Comparison of ENCODE assay signal across 8 cellular contexts in genomic region chr3:50192689-50193141, GRCh38. TPM values are rescaled to one million over a fixed set of nuclear protein-coding genes. Genes with fewer than 3 reads are reported as not detected.
DNase-seq lines count a peak whose midpoint lies in the region; ATAC-seq, FAIRE-seq and TF ChIP-seq lines count a peak whose summit lies in the region.

No MANE protein-coding gene starts in this region.

- FAIRE-seq in GM12891 (lab: Jason Lieb, UNC): peak; percentile 88

- no peak overlapping the region for H2BK5ac ChIP-seq in mesenchymal stem cell (ENCODE audit: low read depth, low read length, poor library complexity, severe bottlenecking)

- no peak overlapping the region for H2BK120ac ChIP-seq in mesenchymal stem cell (ENCODE audit: low read depth, low read length)

- H4K8ac ChIP-seq in mesenchymal stem cell (ENCODE audit: low read length): no peak overlapping the region

- no peak overlapping the region for H2AFZ ChIP-seq in mesenchymal stem cell (ENCODE audit: low read depth, low read length)

- no peak overlapping the region for H3K4me2 ChIP-seq in mesenchymal stem cell (ENCODE audit: low read length, poor library complexity, severe bottlenecking)

- no peak overlapping the region for H3K27ac Mint-ChIP-seq in activated CD8-positive, alpha-beta T cell treated with anti-CD3 and anti-CD28 coated beads, Interleukin-2, amount 10 ng/mL, durations not matched to agents 7 days and 5 days

- H3K4me1 Mint-ChIP-seq in activated CD8-positive, alpha-beta T cell treated with anti-CD3 and anti-CD28 coated beads, Interleukin-2, amount 10 ng/mL, durations not matched to agents 7 days and 5 days (ENCODE audit: low read depth): peaks cover 16% of the 10 kb centered on the region

- ATAC-seq in activated CD8-positive, alpha-beta T cell treated with anti-CD3 and anti-CD28 coated beads, Interleukin-2, amount 10 ng/mL, durations not matched to agents 7 days and 5 days: peak; percentile 45

- no peaks in the 10 kb centered on the region for H3K36me3 Mint-ChIP-seq in activated CD8-positive, alpha-beta T cell treated with anti-CD3 and anti-CD28 coated beads, Interleukin-2, amount 10 ng/mL, durations not matched to agents 7 days and 5 days (ENCODE audit: low read depth)

- H3K79me1 ChIP-seq in mesenchymal stem cell (replicated peaks; ENCODE audit: low read length, poor library complexity, severe bottlenecking): no peaks in the 10 kb centered on the region

- WGBS in mesenchymal stem cell: 42% methylated on average over 21 of the region's 21 CpGs

- no peaks in the 10 kb centered on the region for H3K9me3 ChIP-seq in mesenchymal stem cell (ENCODE audit: control insufficient read depth, low read length)

- no peak overlapping the region for H3K27ac ChIP-seq in 22Rv1
- H3K27ac ChIP-seq in mesenchymal stem cell (ENCODE audit: low read length, poor library complexity, severe bottlenecking): no peak overlapping the region

- CTCF ChIA-PET in activated CD8-positive, alpha-beta T cell treated with anti-CD3 and anti-CD28 coated beads, Interleukin-2, amount 10 ng/mL, durations not matched to agents 7 days and 5 days (lab: Charles Lee): interaction anchor here (0.6 to 6.7 kb wide), 18 partner anchors 9 to 81 kb away, joined by 3 to 185 read pairs (median 4); partner anchors contain the start of gene GNAI2

- no peak overlapping the region for H2AK5ac ChIP-seq in mesenchymal stem cell (ENCODE audit: low read length, severe bottlenecking)

- TF ChIP-seq POLR2A in GM12891 (IDR thresholded peaks at IDR 0.05; ENCODE audit: low read depth, low read length): no peak

- H3K23ac ChIP-seq in mesenchymal stem cell (ENCODE audit: low read length in 2 of 2): no peak overlapping the region

- H4K91ac ChIP-seq in mesenchymal stem cell (ENCODE audit: low read length): no peak overlapping the region

- peak; percentile 90 for TF ChIP-seq CTCF in 22Rv1 (IDR thresholded peaks at IDR 0.05)

- H3K4ac ChIP-seq in mesenchymal stem cell (ENCODE audit: low read depth in 1 of 2, low read length in 2 of 2): no peak overlapping the region

- no peaks in the 10 kb centered on the region for H3K9me3 Mint-ChIP-seq in activated CD8-positive, alpha-beta T cell treated with anti-CD3 and anti-CD28 coated beads, Interleukin-2, amount 10 ng/mL, durations not matched to agents 7 days and 5 days (ENCODE audit: insufficient read depth)

- no peak overlapping the region for H3K4me3 Mint-ChIP-seq in activated CD8-positive, alpha-beta T cell treated with anti-CD3 and anti-CD28 coated beads, Interleukin-2, amount 10 ng/mL, durations not matched to agents 7 days and 5 days

- peaks cover 16% of the 10 kb centered on the region for H3K27me3 Mint-ChIP-seq in activated CD8-positive, alpha-beta T cell treated with anti-CD3 and anti-CD28 coated beads, Interleukin-2, amount 10 ng/mL, durations not matched to agents 7 days and 5 days (ENCODE audit: low read depth)

- no peak overlapping the region for H3K4me3 ChIP-seq in mesenchymal stem cell (ENCODE audit: insufficient read depth in 1 of 2, low read depth in 1 of 2, low read length in 2 of 2)

- H3K9ac ChIP-seq in mesenchymal stem cell (ENCODE audit: low read length): no peak overlapping the region

- H3K36me3 ChIP-seq in mesenchymal stem cell (ENCODE audit: control insufficient read depth in 1 of 2, insufficient read depth in 2 of 2, low read depth in 1 of 2, low read length in 2 of 2): peaks cover 0 to under 1% of the 10 kb centered on the region in 2 experiments

- H3K18ac ChIP-seq in mesenchymal stem cell (ENCODE audit: low read depth in 1 of 2, low read length in 2 of 2): no peak overlapping the region

- peaks cover 37 to 68% of the 10 kb centered on the region in 2 experiments for H3K27me3 ChIP-seq in mesenchymal stem cell (ENCODE audit: control insufficient read depth in 1 of 2, insufficient read depth in 1 of 2, low read length in 2 of 2)

- no peak overlapping the region for H2BK15ac ChIP-seq in mesenchymal stem cell (ENCODE audit: low read depth, poor library complexity, severe bottlenecking)

- peaks cover 13% of the 10 kb centered on the region for H3K4me1 ChIP-seq in mesenchymal stem cell (ENCODE audit: control insufficient read depth, insufficient read depth, low read depth, low read length)

- no peak overlapping the region for H2BK12ac ChIP-seq in mesenchymal stem cell (ENCODE audit: low read length in 2 of 2)

- DNase-seq in GM12891 (ENCODE audit: insufficient read length, low spot score) (peak; percentile 79), NCI-H69 (lab: John Stamatoyannopoulos, UW) (peak; percentile 62), ecto neural progenitor cell (ENCODE audit: low spot score) (peak; percentile 91), mesenchymal stem cell (peak; percentile 57), NCI-H2029 treated with DMSO at 0.1 percent for 48 hours (lab: John Stamatoyannopoulos, UW) (no peak)
- peak; percentile 87 for DNase-seq in activated CD8-positive, alpha-beta T cell treated with anti-CD3 and anti-CD28 coated beads, Interleukin-2, amount 10 ng/mL, durations not matched to agents 7 days and 5 days
- peak; percentile 64 to 70 for DNase-seq in stimulated activated CD8-positive, alpha-beta memory T cell treated with anti-CD3 and anti-CD28 coated beads, Interleukin-2, amount 100 ng/mL, for 1 hour (ENCODE audit: low read depth in 2 of 2)

- H3K14ac ChIP-seq in mesenchymal stem cell (ENCODE audit: low read length in 2 of 2): no peak overlapping the region

- POLR2A ChIA-PET in activated CD8-positive, alpha-beta T cell treated with anti-CD3 and anti-CD28 coated beads, Interleukin-2, amount 10 ng/mL, durations not matched to agents 7 days and 5 days (lab: Charles Lee): interaction anchor here (4.7 kb wide), 1 partner anchor 34 kb away, joined by 21 read pairs; no protein-coding TSS in a partner anchor

TF ChIP-seq in GM12891, 5 proteins besides CTCF, POLR2A, EP300 and RAD21:
- TF ChIP-seq SPI1 (IDR thresholded peaks at IDR 0.05; ENCODE audit: low read depth, low read length) (no peak), POU2F2 (IDR thresholded peaks at IDR 0.05; ENCODE audit: low read depth, low read length) (peak; percentile 62; the same call in 1 of the 2 replicates)

RNA-seq across cellular contexts. Expression of gene GNAT1, which starts 1.3 kb away (rescaled TPM):
- polyA plus RNA-seq in GM12891 (2012; ENCODE audit: low read depth, missing spikeins): not detected
- not detected for total RNA-seq in activated CD8-positive, alpha-beta T cell treated with anti-CD3 and anti-CD28 coated beads, Interleukin-2, amount 10 ng/mL, durations not matched to agents 7 days and 5 days
- polyA plus RNA-seq in mesenchymal stem cell (2013, experiment 1 of 2): not detected
- polyA plus RNA-seq in mesenchymal stem cell (2013, experiment 2 of 2): not detected

RNA-seq across cellular contexts. Expression of gene SLC38A3, which starts 12.4 kb away (rescaled TPM):
- not detected for polyA plus RNA-seq in GM12891 (2012; ENCODE audit: low read depth, missing spikeins)
- not detected for total RNA-seq in activated CD8-positive, alpha-beta T cell treated with anti-CD3 and anti-CD28 coated beads, Interleukin-2, amount 10 ng/mL, durations not matched to agents 7 days and 5 days
- 0.01 TPM for polyA plus RNA-seq in mesenchymal stem cell (2013, experiment 1 of 2)
- 0.03 TPM for polyA plus RNA-seq in mesenchymal stem cell (2013, experiment 2 of 2)

RNA-seq across cellular contexts. Expression of gene SEMA3F, which starts 37.6 kb away (rescaled TPM):
- 0.19 TPM for polyA plus RNA-seq in GM12891 (2012; ENCODE audit: low read depth, missing spikeins)
- total RNA-seq in activated CD8-positive, alpha-beta T cell treated with anti-CD3 and anti-CD28 coated beads, Interleukin-2, amount 10 ng/mL, durations not matched to agents 7 days and 5 days: not detected
- polyA plus RNA-seq in mesenchymal stem cell (2013, experiment 1 of 2): 23.6 TPM
- 23.0 TPM for polyA plus RNA-seq in mesenchymal stem cell (2013, experiment 2 of 2)

RNA-seq across cellular contexts. Expression of gene GNAI2, which starts 43.3 kb away (rescaled TPM):
- 177 TPM for polyA plus RNA-seq in GM12891 (2012; ENCODE audit: low read depth, missing spikeins)
- 100 to 1,000 TPM; 515 to 531 TPM for total RNA-seq in activated CD8-positive, alpha-beta T cell treated with anti-CD3 and anti-CD28 coated beads, Interleukin-2, amount 10 ng/mL, durations not matched to agents 7 days and 5 days
- 474 TPM for polyA plus RNA-seq in mesenchymal stem cell (2013, experiment 1 of 2)
- 480 TPM for polyA plus RNA-seq in mesenchymal stem cell (2013, experiment 2 of 2)
